In the genomic region with DNA sequence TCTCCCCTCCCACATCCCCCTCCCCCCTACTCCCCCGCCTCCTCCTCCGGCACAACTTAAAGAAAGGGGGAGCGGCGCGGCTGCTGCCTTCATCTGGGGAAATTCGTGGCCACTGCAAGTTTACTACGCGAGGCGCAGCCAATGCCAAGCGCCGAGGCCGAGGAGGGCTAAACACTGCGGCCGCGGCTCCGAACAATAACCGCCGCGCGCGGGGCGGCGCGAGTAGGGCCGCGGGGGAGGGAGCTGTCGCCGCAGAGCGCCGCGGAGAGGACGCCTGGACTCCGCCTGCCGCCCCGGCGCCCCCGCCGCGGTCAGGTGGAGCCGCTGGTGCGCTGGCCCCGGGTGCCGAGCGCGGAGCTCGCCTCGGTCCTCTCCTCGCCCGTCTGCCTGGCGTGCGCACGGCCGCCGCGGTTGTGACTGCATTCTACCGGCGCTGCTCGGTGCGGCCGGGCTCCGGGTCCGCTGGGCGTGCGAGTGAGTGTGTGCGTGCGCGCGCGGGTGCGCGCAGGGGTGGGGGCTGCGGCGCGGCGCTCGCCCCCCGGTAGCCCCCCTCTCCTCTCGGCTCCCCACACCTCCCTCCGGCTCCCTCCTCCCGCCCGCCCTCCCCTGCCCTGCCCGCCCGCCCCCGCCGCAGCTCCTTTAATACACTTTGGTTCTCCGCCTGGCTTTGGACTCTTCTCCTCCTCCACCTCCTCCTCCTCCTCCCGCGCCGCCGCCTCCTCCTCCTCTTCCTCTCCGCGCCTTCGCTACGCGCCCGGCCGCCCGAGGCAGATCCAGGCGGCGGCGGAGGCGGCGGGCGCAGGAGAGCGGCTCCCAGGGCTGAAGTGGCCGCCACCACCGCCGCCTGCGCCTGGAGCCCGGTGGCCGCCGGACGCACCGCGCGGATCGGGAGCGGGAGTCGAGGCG, we compare ENCODE assay signal across 8 cellular contexts. TPM values are rescaled to one million over a fixed set of nuclear protein-coding genes. Genes with fewer than 3 reads are reported as not detected.
A peak's percentile ranks its signal among the peaks of the same experiment; 100 is the strongest.
DNase-seq lines count a peak whose midpoint lies in the region; ATAC-seq and TF ChIP-seq lines count a peak whose summit lies in the region.

ZIC2 (plus strand) TSS at position 670 of the 906 bp plus-strand sequence. CDS start 281 bp downstream, outside the sequence.

- H3K36me3 ChIP-seq in BJ (ENCODE audit: control insufficient read depth, insufficient read depth, low read length) (no peaks in the 10 kb centered on the region), H7 (replicated peaks; ENCODE audit: control insufficient read depth, insufficient read depth, low read length) (peaks cover 4% of the 10 kb centered on the region), liver (ENCODE audit: control insufficient read depth in 4 of 4, insufficient read depth in 3 of 4, low read depth in 1 of 4, low read length in 3 of 4) (no peaks in the 10 kb centered on the region), upper lobe of right lung (no peaks in the 10 kb centered on the region)

- peak within 1 kb of the TSS; percentile 34 for H3K4me3 ChIP-seq in BJ (ENCODE audit: low read depth, low read length)
- H3K4me3 ChIP-seq in H7 (ENCODE audit: insufficient read depth, low read depth, low read length), result peak within 1 kb of the TSS; percentile 72
- H3K4me3 ChIP-seq in liver (ENCODE audit: low read depth in 1 of 3, low read length in 3 of 3), result peak within 1 kb of the TSS in 2 of 3 donors; percentile 23 to 63
- H3K4me3 ChIP-seq in upper lobe of right lung, result peak within 1 kb of the TSS; percentile 47

- H3K27me3 ChIP-seq in BJ (ENCODE audit: control insufficient read depth, insufficient read depth, low read length) (peaks cover 57% of the 10 kb centered on the region), H7 (ENCODE audit: control insufficient read depth, insufficient read depth, low read length) (peaks cover 46% of the 10 kb centered on the region; the same call in 1 of the 2 replicates), liver (ENCODE audit: control insufficient read depth in 4 of 4, insufficient read depth in 4 of 4, low read length in 3 of 4) (peaks cover 20 to 53% (median 33%) of the 10 kb centered on the region in 4 donors), upper lobe of right lung (peaks cover 97% of the 10 kb centered on the region)

- POLR2A ChIA-PET in BJ (lab: Charles Lee), result no interaction called here

- ATAC-seq in upper lobe of right lung (peak; percentile 14), HG02981 (IDR thresholded peaks at IDR 0.05; ENCODE audit: unreplicated experiment) (no peak)

- TF ChIP-seq RAD21 in liver (IDR thresholded peaks at IDR 0.05), result no peak

- H3K9ac ChIP-seq in liver (ENCODE audit: low read depth in 1 of 2, low read length in 2 of 2), result no peak within 1 kb of the TSS

- H3K4me1 ChIP-seq in liver (ENCODE audit: control insufficient read depth in 4 of 4, insufficient read depth in 4 of 4, low read length in 3 of 4) (peaks cover 16 to 38% (median 24%) of the 10 kb centered on the region in 4 donors), upper lobe of right lung (peaks cover 18% of the 10 kb centered on the region)

- intact Hi-C loops in upper lobe of right lung (cut with DNase I), result no loop called here

- WGBS in liver, result 2% methylated on average over 120 of the region's 120 CpGs

- H3K27ac ChIP-seq in caudate nucleus (ENCODE audit: low read depth, low read length), result peak within 1 kb of the TSS; percentile 36
- H3K27ac ChIP-seq in liver (ENCODE audit: low read depth in 1 of 2, low read length in 2 of 2), result no peak within 1 kb of the TSS
- no peak within 1 kb of the TSS for H3K27ac ChIP-seq in upper lobe of right lung

- CTCF ChIA-PET in BJ (lab: Yijun Ruan, JAX), result no interaction called here

- no peak for TF ChIP-seq CTCF in BJ (IDR thresholded peaks at IDR 0.05; ENCODE audit: insufficient read depth, low read depth, low read length)
- no peak for TF ChIP-seq CTCF in liver (IDR thresholded peaks at IDR 0.05; ENCODE audit: low read depth, low read length, missing input control)
- TF ChIP-seq CTCF in upper lobe of right lung (IDR thresholded peaks at IDR 0.05), result no peak

- H3K9me3 ChIP-seq in liver (ENCODE audit: control insufficient read depth in 4 of 4, low read length in 3 of 4) (peaks cover 0 to 21% (median 4%) of the 10 kb centered on the region in 4 donors), upper lobe of right lung (no peaks in the 10 kb centered on the region)

- no peak for DNase-seq in BJ (ENCODE audit: low read depth)
- peak; percentile 95 for DNase-seq in H7
- peak; percentile 84 for DNase-seq in OCI-M1 (lab: John Stamatoyannopoulos, UW)
- peak in 1 of 61 donors; percentile 86 for DNase-seq in caudate nucleus (lab: John Stamatoyannopoulos, UW)
- DNase-seq in upper lobe of right lung, result no peak
- DNase-seq in SHP77 (lab: John Stamatoyannopoulos, UW), result no peak

TF ChIP-seq in liver, 16 proteins besides CTCF, POLR2A, EP300 and RAD21:
- no peak for TF ChIP-seq REST (IDR thresholded peaks at IDR 0.05)
- TF ChIP-seq TAF1 (conservative IDR thresholded peaks at IDR 0.05), result no peak
- no peak for TF ChIP-seq RXRA (IDR thresholded peaks at IDR 0.05)
- TF ChIP-seq JUND (IDR thresholded peaks at IDR 0.05), result no peak
- TF ChIP-seq FOXA2 (IDR thresholded peaks at IDR 0.05), result no peak
- TF ChIP-seq ATF3 (IDR thresholded peaks at IDR 0.05), result no peak
- TF ChIP-seq, protein P1, sequence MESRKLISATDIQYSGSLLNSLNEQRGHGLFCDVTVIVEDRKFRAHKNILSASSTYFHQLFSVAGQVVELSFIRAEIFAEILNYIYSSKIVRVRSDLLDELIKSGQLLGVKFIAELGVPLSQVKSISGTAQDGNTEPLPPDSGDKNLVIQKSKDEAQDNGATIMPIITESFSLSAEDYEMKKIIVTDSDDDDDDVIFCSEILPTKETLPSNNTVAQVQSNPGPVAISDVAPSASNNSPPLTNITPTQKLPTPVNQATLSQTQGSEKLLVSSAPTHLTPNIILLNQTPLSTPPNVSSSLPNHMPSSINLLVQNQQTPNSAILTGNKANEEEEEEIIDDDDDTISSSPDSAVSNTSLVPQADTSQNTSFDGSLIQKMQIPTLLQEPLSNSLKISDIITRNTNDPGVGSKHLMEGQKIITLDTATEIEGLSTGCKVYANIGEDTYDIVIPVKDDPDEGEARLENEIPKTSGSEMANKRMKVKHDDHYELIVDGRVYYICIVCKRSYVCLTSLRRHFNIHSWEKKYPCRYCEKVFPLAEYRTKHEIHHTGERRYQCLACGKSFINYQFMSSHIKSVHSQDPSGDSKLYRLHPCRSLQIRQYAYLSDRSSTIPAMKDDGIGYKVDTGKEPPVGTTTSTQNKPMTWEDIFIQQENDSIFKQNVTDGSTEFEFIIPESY (IDR thresholded peaks at IDR 0.05), result no peak
- no peak for TF ChIP-seq HNF4G (IDR thresholded peaks at IDR 0.05)
- TF ChIP-seq YY1 (IDR thresholded peaks at IDR 0.05), result no peak
- TF ChIP-seq NR2F2 (IDR thresholded peaks at IDR 0.05), result no peak
- TF ChIP-seq SP1 (IDR thresholded peaks at IDR 0.05), result no peak
- no peak for TF ChIP-seq FOXA1 (IDR thresholded peaks at IDR 0.05)
- TF ChIP-seq GABPA (IDR thresholded peaks at IDR 0.05 in 1 of 2, conservative IDR thresholded peaks at IDR 0.05 in 1 of 2), result no peak
- TF ChIP-seq HNF4A (conservative IDR thresholded peaks at IDR 0.05), result no peak
- no peak for TF ChIP-seq EGR1 (IDR thresholded peaks at IDR 0.05; ENCODE audit: low read depth in 2 of 2)
- TF ChIP-seq, protein P2, sequence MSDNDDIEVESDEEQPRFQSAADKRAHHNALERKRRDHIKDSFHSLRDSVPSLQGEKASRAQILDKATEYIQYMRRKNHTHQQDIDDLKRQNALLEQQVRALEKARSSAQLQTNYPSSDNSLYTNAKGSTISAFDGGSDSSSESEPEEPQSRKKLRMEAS (IDR thresholded peaks at IDR 0.05), result no peak

RNA-seq across cellular contexts. Expression of gene ZIC2, which starts in this region (rescaled TPM):
- not detected in 2 replicates for polyA plus RNA-seq in BJ (2011; rRNA removed)
- polyA minus RNA-seq in BJ (2011; rRNA and poly(A)+ RNA removed), result not detected in 2 replicates
- total RNA-seq in H7 (2014; rRNA removed; shearing (Covaris generic)), result 93.0 and 96.6 TPM in 2 replicates
- not detected for total RNA-seq in liver
- polyA plus RNA-seq in liver, result not detected
- not detected for total RNA-seq in upper lobe of right lung

Comparison
In these comparisons a context has a peak if more than half of its experiments do, and no peak if none do; other contexts are left out.
1. RNA of gene ZIC2 (total RNA-seq): 93.0 to 96.6 TPM in H7; not detected in liver and not detected in upper lobe of right lung (single experiment); every median in the first group is over 10 times any median in the second.
2. Peak in ATAC-seq and H3K4me3 ChIP-seq in upper lobe of right lung; RNA of the gene not detected or under 1 TPM.
3. DNase-seq: peak in H7 (single experiment) and OCI-M1 (single experiment); none in BJ (single experiment), upper lobe of right lung (single experiment) and SHP77 (0 of 2).
4. Peak in every context shown above with its lines, with median percentiles within 50 percentile points of each other: H3K4me3 ChIP-seq.